ENCODE assay signal across 9 cellular contexts in the genomic region with DNA sequence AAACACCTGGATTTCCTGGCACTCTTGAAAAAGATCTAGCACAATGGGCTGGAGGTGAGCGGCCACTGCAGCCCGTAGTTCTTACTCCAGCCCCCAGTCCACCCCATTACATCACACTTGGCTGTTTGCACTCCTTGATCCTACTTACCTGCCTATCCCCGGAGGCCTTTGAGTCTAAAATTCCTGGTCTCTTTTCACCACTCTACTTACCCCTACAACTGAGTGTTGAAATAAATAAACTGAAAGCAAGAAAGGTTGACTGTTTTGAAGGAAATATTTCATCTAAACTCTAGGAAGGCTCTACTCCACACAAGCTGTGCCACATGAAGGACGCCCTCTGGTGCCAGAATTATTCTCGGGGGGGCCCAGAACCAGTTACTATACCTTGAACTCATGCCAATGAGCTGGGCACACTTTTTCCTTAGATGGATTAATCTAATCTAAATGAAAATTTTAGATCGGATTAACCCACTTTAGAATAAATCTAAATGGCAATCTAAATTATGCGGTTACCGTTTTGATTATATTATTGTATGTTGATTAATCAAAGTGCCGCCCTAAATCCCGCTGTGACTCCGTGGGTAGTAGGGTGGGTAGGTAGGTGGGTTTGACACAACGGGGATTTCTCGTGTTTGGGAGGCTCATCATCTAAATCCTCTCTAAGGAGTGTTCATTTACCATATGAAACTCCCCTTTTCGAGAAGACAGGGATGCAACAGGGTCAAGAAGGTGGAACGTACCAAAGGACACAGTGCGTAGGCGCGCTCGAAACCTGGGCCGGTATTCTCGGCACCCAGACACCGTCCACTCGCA. TPM values are rescaled to one million over a fixed set of nuclear protein-coding genes. Genes with fewer than 3 reads are reported as not detected.
DNase-seq lines count a peak whose midpoint lies in the region; ATAC-seq and TF ChIP-seq lines count a peak whose summit lies in the region.
"Had no signal": no experiment of that assay in that cellular context is flagged by ENCODE, and none has a peak within 500 bp of the region (broad histone marks: within the 10 kb centered on the region; RNA-seq: fewer than 3 reads in every experiment).

No MANE protein-coding gene starts in this region.

- DNase-seq in AG09309 (ENCODE audit: low read depth) (no peak), NCI-H1694 treated with DMSO at 0.1 percent for 48 hours (lab: John Stamatoyannopoulos, UW) (peak; percentile 71), activated B cell treated with CpG ODN at 0.5 μM for 24 hours (no peak), dermis microvascular lymphatic vessel endothelial cell (ENCODE audit: low read depth in 2 of 2) (peak; percentile 11 to 68), middle frontal gyrus (ENCODE audit: extremely low spot score, low spot score) (peak; percentile 33)

- peak; percentile 29 for TF ChIP-seq CTCF in AG09309 (IDR thresholded peaks at IDR 0.05; ENCODE audit: control insufficient read depth, insufficient read depth, low read depth, low read length, missing control alignments)
- TF ChIP-seq CTCF in activated B cell treated with CpG ODN at 0.5 μM for 24 hours (IDR thresholded peaks at IDR 0.05) = no peak

- H3K4me1 Mint-ChIP-seq in activated B cell treated with CpG ODN at 0.5 μM for 24 hours = peaks cover 39% of the 10 kb centered on the region

- intact Hi-C loops in activated B cell treated with CpG ODN at 0.5 μM for 24 hours (cut with micrococcal nuclease) = loop anchor here (1.0 to 5.0 kb wide), 6 partner anchors 12 to 1471 kb away; partner anchors contain the start of genes JUP and WIPF2

- no peaks in the 10 kb centered on the region for H3K9me3 Mint-ChIP-seq in activated B cell treated with CpG ODN at 0.5 μM for 24 hours

- peak overlapping the region; percentile 95 for H3K4me3 Mint-ChIP-seq in activated B cell treated with CpG ODN at 0.5 μM for 24 hours

- peaks cover 44% of the 10 kb centered on the region for H3K36me3 Mint-ChIP-seq in activated B cell treated with CpG ODN at 0.5 μM for 24 hours (ENCODE audit: low read depth)

- CTCF ChIA-PET in activated B cell treated with CpG ODN at 0.5 μM for 24 hours (lab: Charles Lee) = interaction anchor here (0.6 to 5.5 kb wide), 7 partner anchors 10 to 1155 kb away, joined by 3 to 72 read pairs (median 9); no protein-coding TSS in a partner anchor

- no peaks in the 10 kb centered on the region for H3K27me3 Mint-ChIP-seq in activated B cell treated with CpG ODN at 0.5 μM for 24 hours

- POLR2A ChIA-PET in activated B cell treated with CpG ODN at 0.5 μM for 24 hours (lab: Charles Lee) = interaction anchor here (0.6 to 9.6 kb wide), 52 partner anchors 8 to 1827 kb away, joined by 3 to 421 read pairs (median 5); partner anchors contain the start of genes ACLY, CASC3, CCR7 and CNP

- ATAC-seq in GM19467 (IDR thresholded peaks at IDR 0.05; ENCODE audit: unreplicated experiment) (peak; percentile 8), activated B cell treated with CpG ODN at 0.5 μM for 24 hours (ENCODE audit: low read depth) (peak; percentile 8), GM21786 (IDR thresholded peaks at IDR 0.05; ENCODE audit: unreplicated experiment) (no peak)

- H3K27ac Mint-ChIP-seq in activated B cell treated with CpG ODN at 0.5 μM for 24 hours = peak overlapping the region; percentile 99

- peak overlapping the region; percentile 55 for H3K4me3 ChIP-seq in AG09309 (ENCODE audit: control insufficient read depth, low read depth, low read length)

- H3K27ac ChIP-seq in temporal lobe (ENCODE audit: low read depth, low read length) = peak overlapping the region; percentile 90

RNA-seq across cellular contexts. Expression of gene EIF1, which starts 0.7 kb away (rescaled TPM):
- total RNA-seq in activated B cell treated with CpG ODN at 0.5 μM for 24 hours (843 and 900 TPM in 2 replicates), dermis microvascular lymphatic vessel endothelial cell (43.6 and 66.6 TPM in 2 replicates), temporal lobe (126 TPM)

RNA-seq across cellular contexts. Expression of gene GAST, which starts 24.1 kb away (rescaled TPM):
- total RNA-seq in activated B cell treated with CpG ODN at 0.5 μM for 24 hours (not detected in 2 replicates), dermis microvascular lymphatic vessel endothelial cell (not detected in 2 replicates), temporal lobe (not detected)
- total RNA-seq: subcutaneous adipose tissue had no signal

RNA-seq across cellular contexts. Expression of gene HAP1, which starts 46.4 kb away (rescaled TPM):
- total RNA-seq in activated B cell treated with CpG ODN at 0.5 μM for 24 hours (0.10 and 0.11 TPM in 2 replicates), dermis microvascular lymphatic vessel endothelial cell (0.13 and 0.25 TPM in 2 replicates), temporal lobe (under 0.01 TPM)
- total RNA-seq: subcutaneous adipose tissue had no signal

Comparison
In these comparisons a context has a peak if more than half of its experiments do, and no peak if none do; other contexts are left out.
1. DNase-seq: peak in NCI-H1694 treated with DMSO at 0.1 percent for 48 hours (single experiment), dermis microvascular lymphatic vessel endothelial cell (2 of 2) and middle frontal gyrus (single experiment); none in AG09309 (single experiment) and activated B cell treated with CpG ODN at 0.5 μM for 24 hours (single experiment).